Comparison of ENCODE assay signal across 21 cellular contexts in the genomic region with DNA sequence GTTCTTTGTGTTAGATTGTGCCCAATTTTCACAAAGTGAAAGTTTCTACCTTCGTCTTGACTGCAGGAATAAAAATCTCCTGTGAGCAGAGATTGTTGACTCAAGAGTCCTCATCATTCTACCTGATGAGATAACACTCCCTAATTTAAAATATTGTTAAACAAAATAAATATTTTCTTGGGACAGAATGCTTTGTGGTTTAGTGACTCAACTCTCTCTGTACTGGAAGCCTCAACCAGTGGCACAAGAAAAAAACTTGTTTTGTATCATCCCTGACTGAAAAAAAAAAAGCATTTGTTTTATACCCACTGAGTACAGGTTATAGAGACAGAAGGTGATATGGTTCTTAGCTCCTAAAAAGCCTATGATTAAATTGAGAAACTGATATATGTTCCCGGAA.
DNase-seq lines count a peak whose midpoint lies in the region; ATAC-seq, FAIRE-seq and TF ChIP-seq lines count a peak whose summit lies in the region.
"Had no signal": no experiment of that assay in that cellular context is flagged by ENCODE, and none has a peak within 500 bp of the region (broad histone marks: within the 10 kb centered on the region; RNA-seq: fewer than 3 reads in every experiment).

No MANE protein-coding gene starts in this region.

- H3K36me3 Mint-ChIP-seq in stimulated activated effector memory CD8-positive, alpha-beta T cell treated with anti-CD3 and anti-CD28 coated beads, Interleukin-12 subunit alpha, Interleukin-12 subunit beta, amount 100 ng/mL, for 72 hours, result no peaks in the 10 kb centered on the region
- H3K36me3 Mint-ChIP-seq in mesothelial cell of epicardium, result no peaks in the 10 kb centered on the region
- H3K36me3 Mint-ChIP-seq: WTC11 had no signal

- TF ChIP-seq CTCF in mesothelial cell of epicardium (IDR thresholded peaks at IDR 0.05; ENCODE audit: unreplicated experiment), result no peak

- peaks cover 53% of the 10 kb centered on the region for H3K27me3 Mint-ChIP-seq in mesothelial cell of epicardium (ENCODE audit: low read depth)

- no peak overlapping the region for H3K4me3 Mint-ChIP-seq in stimulated activated effector memory CD8-positive, alpha-beta T cell treated with anti-CD3 and anti-CD28 coated beads, Interleukin-12 subunit alpha, Interleukin-12 subunit beta, amount 100 ng/mL, for 72 hours
- no peak overlapping the region for H3K4me3 Mint-ChIP-seq in mesothelial cell of epicardium
- H3K4me3 Mint-ChIP-seq: activated CD4-positive, alpha-beta memory T cell treated with anti-CD3 and anti-CD28 coated beads, Interleukin-2, amount 10 ng/mL, durations not matched to agents 7 days and 5 days; HFFc6; nephron; WTC11 had no signal

- in situ Hi-C loops in ACHN (cut with HindIII; ENCODE audit: low pct_ligation_motif_present, low pct_unique_long_range_greater_than_20kb, low sequenced_read_pairs), result loop anchor here (25.0 kb wide), 1 partner anchor 123 kb away; no protein-coding TSS in a partner anchor

- no peak overlapping the region for H3K27ac Mint-ChIP-seq in stimulated activated effector memory CD8-positive, alpha-beta T cell treated with anti-CD3 and anti-CD28 coated beads, Interleukin-12 subunit alpha, Interleukin-12 subunit beta, amount 100 ng/mL, for 72 hours
- no peak overlapping the region for H3K27ac Mint-ChIP-seq in mesothelial cell of epicardium
- H3K27ac Mint-ChIP-seq: activated CD4-positive, alpha-beta memory T cell treated with anti-CD3 and anti-CD28 coated beads, Interleukin-2, amount 10 ng/mL, durations not matched to agents 7 days and 5 days; HFFc6; nephron; WTC11 had no signal

- no peak for FAIRE-seq in RCC 7860 (lab: Jason Lieb, UNC)
- FAIRE-seq: GM12892 had no signal

- DNase-seq in HPDE6-E6E7 (ENCODE audit: extremely low spot score), result peak; percentile 41
- DNase-seq in RCC 7860 (ENCODE audit: low spot score), result peak; percentile 20
- no peak for DNase-seq in stimulated activated effector memory CD8-positive, alpha-beta T cell treated with anti-CD3 and anti-CD28 coated beads, Interleukin-12 subunit alpha, Interleukin-12 subunit beta, amount 100 ng/mL, for 72 hours (ENCODE audit: low spot score in 2 of 2)
- no peak for DNase-seq in retina
- no peak for DNase-seq in ACHN
- no peak for DNase-seq in mesothelial cell of epicardium (ENCODE audit: low spot score in 2 of 2, unreplicated experiment in 2 of 2)
- DNase-seq: activated CD4-positive, alpha-beta memory T cell treated with anti-CD3 and anti-CD28 coated beads, Interleukin-2, amount 10 ng/mL, durations not matched to agents 7 days and 5 days; adrenal gland; AML-193; DMS79 treated with DMSO at 0.1 percent for 48 hours; glutamatergic neuron; HFFc6; NCI-H1417 treated with DMSO at 0.1 percent for 48 hours; NCI-H510A treated with DMSO at 0.1 percent for 48 hours; stimulated activated CD4-positive, alpha-beta T cell treated with anti-CD3 and anti-CD28 coated beads, Interleukin-1b, Interleukin-23, amount 100 ng/mL, for 48 hours; T-helper 9 cell had no signal

- H3K9me3 Mint-ChIP-seq in stimulated activated effector memory CD8-positive, alpha-beta T cell treated with anti-CD3 and anti-CD28 coated beads, Interleukin-12 subunit alpha, Interleukin-12 subunit beta, amount 100 ng/mL, for 72 hours, result no peaks in the 10 kb centered on the region
- H3K9me3 Mint-ChIP-seq in mesothelial cell of epicardium, result no peaks in the 10 kb centered on the region
- H3K9me3 Mint-ChIP-seq: activated CD4-positive, alpha-beta memory T cell treated with anti-CD3 and anti-CD28 coated beads, Interleukin-2, amount 10 ng/mL, durations not matched to agents 7 days and 5 days; HFFc6; nephron; WTC11 had no signal

- peak; percentile 65 for ATAC-seq in esophagus mucosa
- ATAC-seq in stimulated activated effector memory CD8-positive, alpha-beta T cell treated with anti-CD3 and anti-CD28 coated beads, Interleukin-12 subunit alpha, Interleukin-12 subunit beta, amount 100 ng/mL, for 72 hours, result peak; percentile 44
- ATAC-seq: left lobe of liver, WTC11 had no signal

- peaks cover 8% of the 10 kb centered on the region for H3K4me1 Mint-ChIP-seq in stimulated activated effector memory CD8-positive, alpha-beta T cell treated with anti-CD3 and anti-CD28 coated beads, Interleukin-12 subunit alpha, Interleukin-12 subunit beta, amount 100 ng/mL, for 72 hours
- H3K4me1 Mint-ChIP-seq in mesothelial cell of epicardium, result no peaks in the 10 kb centered on the region
- H3K4me1 Mint-ChIP-seq: nephron, WTC11 had no signal

Comparison
In these comparisons a context has a peak if more than half of its experiments do, and no peak if none do; other contexts are left out.
1. DNase-seq: peak in HPDE6-E6E7 (single experiment) and RCC 7860 (single experiment); none in stimulated activated effector memory CD8-positive, alpha-beta T cell treated with anti-CD3 and anti-CD28 coated beads, Interleukin-12 subunit alpha, Interleukin-12 subunit beta, amount 100 ng/mL, for 72 hours (0 of 2), retina (single experiment), ACHN (single experiment) and mesothelial cell of epicardium (0 of 2).